In genomic region chr12:22678175-22678574, GRCh38 we compare ENCODE assay signal across 29 cellular contexts.
"Had no signal": no experiment of that assay in that cellular context is flagged by ENCODE, and none has a peak within 500 bp of the region (broad histone marks: within the 10 kb centered on the region; RNA-seq: fewer than 3 reads in every experiment).

No MANE protein-coding gene starts in this region.

- H3K4me3 ChIP-seq: dorsolateral prefrontal cortex, gastrocnemius medialis, prostate gland, skin epidermis, thyroid gland, upper lobe of right lung had no signal

- H3K27ac Mint-ChIP-seq: activated CD4-positive, alpha-beta T cell treated with anti-CD3 and anti-CD28 coated beads for 36 hours; activated CD8-positive, alpha-beta memory T cell treated with anti-CD3 and anti-CD28 coated beads, Interleukin-2, amount 10 ng/mL, durations not matched to agents 7 days and 5 days; activated CD8-positive, alpha-beta T cell treated with anti-CD3 and anti-CD28 coated beads, Interleukin-2, amount 10 ng/mL, durations not matched to agents 7 days and 5 days; stimulated activated naive CD8-positive, alpha-beta T cell treated with anti-CD3 and anti-CD28 coated beads, Interleukin-15, Interleukin-2, amounts not matched to agents 100 ng/mL and 50 ng/mL, for 24 hours had no signal

- H3K27me3 ChIP-seq: dorsolateral prefrontal cortex, gastrocnemius medialis, thyroid gland, upper lobe of right lung had no signal

- H3K36me3 ChIP-seq: prostate gland, thyroid gland had no signal

- ATAC-seq: activated CD4-positive, alpha-beta T cell treated with anti-CD3 and anti-CD28 coated beads for 36 hours; activated CD8-positive, alpha-beta memory T cell treated with anti-CD3 and anti-CD28 coated beads, Interleukin-2, amount 10 ng/mL, durations not matched to agents 7 days and 5 days; activated CD8-positive, alpha-beta T cell treated with anti-CD3 and anti-CD28 coated beads, Interleukin-2, amount 10 ng/mL, durations not matched to agents 7 days and 5 days; gastrocnemius medialis; left ventricle myocardium superior; naive thymus-derived CD8-positive, alpha-beta T cell; sciatic nerve; stimulated activated effector memory CD8-positive, alpha-beta T cell treated with anti-CD3 and anti-CD28 coated beads, Interleukin-12 subunit alpha, Interleukin-12 subunit beta, amount 100 ng/mL, for 72 hours had no signal

- H3K9me3 Mint-ChIP-seq: stimulated activated effector memory CD8-positive, alpha-beta T cell treated with anti-CD3 and anti-CD28 coated beads, Interleukin-12 subunit alpha, Interleukin-12 subunit beta, amount 100 ng/mL, for 72 hours; stimulated activated naive CD8-positive, alpha-beta T cell treated with anti-CD3 and anti-CD28 coated beads, Interleukin-15, Interleukin-2, amounts not matched to agents 100 ng/mL and 50 ng/mL, for 24 hours; T-helper 2 cell treated with Interferon-gamma antibody and Interleukin-4, amounts not matched to agents 5 μg/mL and 100 μg/mL, for 36 hours had no signal

- H3K4me1 ChIP-seq: gastrocnemius medialis, prostate gland, thyroid gland, upper lobe of right lung had no signal

- DNase-seq: activated CD4-positive, alpha-beta T cell treated with anti-CD3 and anti-CD28 coated beads for 36 hours; activated CD4-positive, CD25-positive, alpha-beta regulatory T cell; activated CD8-positive, alpha-beta memory T cell treated with anti-CD3 and anti-CD28 coated beads, Interleukin-2, amount 10 ng/mL, durations not matched to agents 7 days and 5 days; activated CD8-positive, alpha-beta T cell treated with anti-CD3 and anti-CD28 coated beads, Interleukin-2, amount 10 ng/mL, durations not matched to agents 7 days and 5 days; activated gamma-delta T cell treated with Interleukin-2 at 50 U/mL for 16 hours; activated naive CD4-positive, alpha-beta T cell treated with anti-CD3 and anti-CD28 coated beads, Interleukin-2, amount 50 U/mL, for 16 hours; anterior cingulate cortex; dorsolateral prefrontal cortex; effector memory CD4-positive, alpha-beta T cell; erythroblast; gastrocnemius medialis; glutamatergic neuron; islet precursor cell; left ventricle myocardium superior; midbrain; naive thymus-derived CD8-positive, alpha-beta T cell; retina; stimulated activated CD4-positive, alpha-beta T cell treated with anti-CD3 and anti-CD28 coated beads, Interleukin-4, amount 100 ng/mL, for 24 hours; substantia nigra; T-helper 1 cell; thyroid gland; upper lobe of right lung had no signal

- H3K4me3 Mint-ChIP-seq: activated CD4-positive, alpha-beta T cell treated with anti-CD3 and anti-CD28 coated beads for 36 hours; activated CD8-positive, alpha-beta memory T cell treated with anti-CD3 and anti-CD28 coated beads, Interleukin-2, amount 10 ng/mL, durations not matched to agents 7 days and 5 days; activated CD8-positive, alpha-beta T cell treated with anti-CD3 and anti-CD28 coated beads, Interleukin-2, amount 10 ng/mL, durations not matched to agents 7 days and 5 days; naive thymus-derived CD8-positive, alpha-beta T cell; stimulated activated effector memory CD8-positive, alpha-beta T cell treated with anti-CD3 and anti-CD28 coated beads, Interleukin-12 subunit alpha, Interleukin-12 subunit beta, amount 100 ng/mL, for 72 hours; stimulated activated naive CD8-positive, alpha-beta T cell treated with anti-CD3 and anti-CD28 coated beads, Interleukin-15, Interleukin-2, amounts not matched to agents 100 ng/mL and 50 ng/mL, for 24 hours; T-helper 2 cell treated with Interferon-gamma antibody and Interleukin-4, amounts not matched to agents 5 μg/mL and 100 μg/mL, for 36 hours had no signal

- H3K27ac ChIP-seq: gastrocnemius medialis, prostate gland, skin epidermis, thyroid gland, upper lobe of right lung had no signal

- H3K9me3 ChIP-seq: gastrocnemius medialis, prostate gland, thyroid gland, upper lobe of right lung had no signal

- H3K27me3 Mint-ChIP-seq: activated CD4-positive, alpha-beta T cell treated with anti-CD3 and anti-CD28 coated beads for 36 hours; activated CD8-positive, alpha-beta memory T cell treated with anti-CD3 and anti-CD28 coated beads, Interleukin-2, amount 10 ng/mL, durations not matched to agents 7 days and 5 days; naive thymus-derived CD8-positive, alpha-beta T cell; stimulated activated naive CD8-positive, alpha-beta T cell treated with anti-CD3 and anti-CD28 coated beads, Interleukin-15, Interleukin-2, amounts not matched to agents 100 ng/mL and 50 ng/mL, for 24 hours had no signal

- FAIRE-seq: bronchial epithelial cell had no signal

- H3K4me1 Mint-ChIP-seq: activated CD4-positive, alpha-beta T cell treated with anti-CD3 and anti-CD28 coated beads for 36 hours had no signal
